21 cellular contexts compared by ENCODE assay signal in the genomic region with DNA sequence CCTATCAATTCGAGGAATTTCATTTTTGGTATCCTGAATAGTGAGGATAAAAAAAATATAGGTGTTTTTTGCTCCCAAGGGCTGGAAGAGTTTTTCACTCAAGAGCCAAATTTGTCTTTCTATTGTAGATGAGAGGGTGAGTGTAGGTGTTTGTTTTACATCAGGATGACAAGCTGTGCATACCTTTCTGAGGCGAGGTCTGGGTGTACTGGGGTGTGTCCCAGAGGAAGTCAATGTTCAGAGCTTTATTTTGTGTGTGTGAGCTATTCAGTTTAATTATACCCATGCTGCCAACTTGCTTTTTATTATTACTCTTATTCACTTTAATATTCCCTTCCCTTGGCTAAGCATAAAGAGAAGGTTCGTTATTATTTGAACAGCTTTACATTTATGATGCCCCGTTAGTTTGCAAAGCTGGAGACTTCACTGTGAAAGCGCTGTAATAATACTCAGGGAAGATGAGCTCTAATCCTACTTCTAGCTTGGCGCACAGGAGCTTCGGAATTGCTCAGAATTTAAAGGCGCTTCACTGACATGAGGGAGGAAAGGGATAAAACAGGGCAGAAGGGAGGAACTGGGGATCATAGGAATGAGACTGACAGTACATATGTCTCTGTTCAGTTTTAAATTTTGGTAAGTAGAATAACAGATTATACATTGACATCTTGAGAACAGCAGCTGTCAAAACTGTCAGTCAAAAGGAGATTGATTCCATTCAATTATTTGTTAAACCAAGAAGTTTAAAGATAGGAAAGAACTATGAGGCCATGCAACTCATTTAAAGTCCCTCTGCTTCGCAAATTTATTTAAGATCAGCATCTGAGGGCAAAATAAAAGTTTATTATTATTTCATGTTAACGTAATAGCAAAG.
DNase-seq lines count a peak whose midpoint lies in the region; ATAC-seq, FAIRE-seq and TF ChIP-seq lines count a peak whose summit lies in the region.
"Had no signal": no experiment of that assay in that cellular context is flagged by ENCODE, and none has a peak within 500 bp of the region (broad histone marks: within the 10 kb centered on the region; RNA-seq: fewer than 3 reads in every experiment).

No MANE protein-coding gene starts in this region.

- TF ChIP-seq POLR2A in H54 (IDR thresholded peaks at IDR 0.05; ENCODE audit: low read depth, low read length) (no peak), Peyer's patch (IDR thresholded peaks at IDR 0.05) (no peak)

- H3K9me3 ChIP-seq in Peyer's patch = peaks cover 0 to 3% (median 0%) of the 10 kb centered on the region in 4 donors
- H3K9me3 ChIP-seq: right lobe of liver, uterus had no signal

- H3K4me3 ChIP-seq in Peyer's patch = no peak overlapping the region
- H3K4me3 ChIP-seq: right lobe of liver, stomach, uterus had no signal

- FAIRE-seq in H54 (lab: Jason Lieb, UNC) = peak; percentile 23

- TF ChIP-seq CTCF in Peyer's patch (IDR thresholded peaks at IDR 0.05) = no peak
- no peak for TF ChIP-seq CTCF in omental fat pad (IDR thresholded peaks at IDR 0.05)

- peak overlapping the region in 3 of 4 donors; percentile 35 to 80 (median 77) for H3K27ac ChIP-seq in Peyer's patch
- H3K27ac ChIP-seq: right lobe of liver, stomach, uterus had no signal

- H3K36me3 ChIP-seq in Peyer's patch = no peaks in the 10 kb centered on the region
- H3K36me3 ChIP-seq: right lobe of liver, stomach, uterus had no signal

- intact Hi-C loops in sciatic nerve (cut with DNase I) = no loop called here

- peaks cover 0 to 8% (median 0%) of the 10 kb centered on the region in 4 donors for H3K4me1 ChIP-seq in Peyer's patch
- H3K4me1 ChIP-seq: right lobe of liver, stomach, uterus had no signal

- ATAC-seq in sciatic nerve (peak; percentile 45), omental fat pad (ENCODE audit: low FRiP score) (no peak)
- ATAC-seq: left cardiac atrium, Panc1, right lobe of liver had no signal

- no peaks in the 10 kb centered on the region for H3K27me3 ChIP-seq in Peyer's patch
- H3K27me3 ChIP-seq: right lobe of liver, stomach, uterus had no signal

- DNase-seq in H54 (ENCODE audit: insufficient read length, low spot score) (no peak), Peyer's patch (peak in 1 of 3 donors; percentile 66), iPS-NIHi11 (ENCODE audit: low spot score) (peak; percentile 27), sciatic nerve (ENCODE audit: low spot score) (no peak), NCI-H1436 (lab: John Stamatoyannopoulos, UW) (no peak), COLO829 (ENCODE audit: low spot score) (no peak), HK-2 (ENCODE audit: unreplicated experiment) (no peak), omental fat pad (ENCODE audit: low spot score) (no peak)
- DNase-seq: activated CD4-positive, alpha-beta T cell treated with anti-CD3 and anti-CD28 coated beads, Interleukin-2, amount 10 ng/mL, durations not matched to agents 24 days and 14 days; activated gamma-delta T cell treated with Interleukin-2 at 50 U/mL for 16 hours; effector CD8-positive, alpha-beta T cell; left cardiac atrium; NCI-H1092 treated with DMSO at 0.1 percent for 48 hours; NCI-H2171; NCI-H774; occipital lobe; right lobe of liver; stimulated activated CD4-positive, alpha-beta T cell treated with anti-CD3 and anti-CD28 coated beads, Interleukin-1b, Interleukin-23, amount 100 ng/mL, for 48 hours; stomach; uterus had no signal
